ENCODE assay signal across 29 cellular contexts in the genomic region with DNA sequence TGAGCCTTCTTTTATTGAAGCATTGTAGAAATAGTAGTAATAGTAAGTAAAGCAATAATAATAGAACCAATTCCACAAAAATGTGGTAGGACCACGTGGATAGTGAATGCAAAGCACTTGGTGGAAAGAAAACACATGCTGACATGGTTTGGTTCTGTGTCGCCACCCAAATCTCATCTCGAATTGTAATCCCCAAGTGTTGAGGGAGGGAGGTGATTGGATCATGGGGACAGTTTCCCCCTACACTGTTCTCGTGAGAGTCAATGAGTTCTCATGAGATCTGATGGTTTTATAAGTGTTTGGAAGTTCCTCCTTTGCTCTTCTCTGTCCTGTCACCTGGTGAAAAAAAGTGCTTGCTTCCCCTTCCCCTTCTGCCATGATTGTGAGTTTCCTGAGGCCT.
"Had no signal": no experiment of that assay in that cellular context is flagged by ENCODE, and none has a peak within 500 bp of the region (broad histone marks: within the 10 kb centered on the region; RNA-seq: fewer than 3 reads in every experiment).

No MANE protein-coding gene starts in this region.

- H3K27ac ChIP-seq: breast epithelium, heart right ventricle, pancreas, prostate gland, sigmoid colon, uterus, WERI-Rb-1 had no signal

- H3K27me3 ChIP-seq: breast epithelium, sigmoid colon, uterus had no signal

- ATAC-seq: esophagus mucosa; heart right ventricle; naive thymus-derived CD4-positive, alpha-beta T cell; pancreas had no signal

- H3K36me3 ChIP-seq: breast epithelium, heart right ventricle, pancreas, prostate gland, sigmoid colon, uterus, WERI-Rb-1 had no signal

- H3K4me1 Mint-ChIP-seq: central memory CD8-positive, alpha-beta T cell had no signal

- H3K4me3 ChIP-seq: breast epithelium, heart right ventricle, pancreas, prostate gland, sigmoid colon, uterus had no signal

- DNase-seq: activated CD4-positive, alpha-beta T cell treated with anti-CD3 and anti-CD28 coated beads for 48 hours; activated CD4-positive, alpha-beta T cell treated with anti-CD3 and anti-CD28 coated beads, Interleukin-2, amount 50 U/mL, for 48 hours; activated CD8-positive, alpha-beta memory T cell treated with anti-CD3 and anti-CD28 coated beads for 24 hours; activated gamma-delta T cell treated with Interleukin-2 at 50 U/mL for 16 hours; activated naive CD4-positive, alpha-beta T cell treated with anti-CD3 and anti-CD28 coated beads, Interleukin-2, amount 50 U/mL, for 16 hours; endodermal cell; foreskin fibroblast; heart right ventricle; midbrain; naive thymus-derived CD4-positive, alpha-beta T cell; nucleus accumbens; pancreas; retina; sigmoid colon; small intestine; stimulated activated CD4-positive, alpha-beta T cell treated with anti-CD3 and anti-CD28 coated beads, Interleukin-1b, Interleukin-23, amount 100 ng/mL, for 48 hours; stimulated activated CD4-positive, alpha-beta T cell treated with anti-CD3 and anti-CD28 coated beads, Interleukin-4, amount 100 ng/mL, for 4 hours; stimulated activated CD8-positive, alpha-beta memory T cell treated with anti-CD3 and anti-CD28 coated beads, Interleukin-4, amount 100 ng/mL, for 48 hours; stimulated activated naive CD4-positive, alpha-beta T cell treated with Interleukin-2 at 50 U/mL for 16 hours; substantia nigra; T1000; uterus; WERI-Rb-1 had no signal

- H3K9me3 ChIP-seq: breast epithelium, heart right ventricle, pancreas, prostate gland, sigmoid colon, uterus had no signal

- H3K4me3 Mint-ChIP-seq: central memory CD8-positive, alpha-beta T cell; dendritic cell treated with granulocyte-macrophage colony-stimulating factor and Interleukin-4, amounts not matched to agents 40 ng/mL and 50 ng/mL, for 4 days; endodermal cell; naive thymus-derived CD4-positive, alpha-beta T cell; type B pancreatic cell had no signal

- H3K27ac Mint-ChIP-seq: dendritic cell treated with granulocyte-macrophage colony-stimulating factor and Interleukin-4, amounts not matched to agents 40 ng/mL and 50 ng/mL, for 4 days; endodermal cell; naive thymus-derived CD4-positive, alpha-beta T cell; type B pancreatic cell had no signal

- H3K4me1 ChIP-seq: breast epithelium, pancreas, prostate gland, uterus had no signal

- H3K36me3 Mint-ChIP-seq: naive thymus-derived CD4-positive, alpha-beta T cell; type B pancreatic cell had no signal

- H3K9me3 Mint-ChIP-seq: dendritic cell treated with granulocyte-macrophage colony-stimulating factor and Interleukin-4, amounts not matched to agents 40 ng/mL and 50 ng/mL, for 4 days; endodermal cell; type B pancreatic cell had no signal
